Comparison of ENCODE assay signal across 8 cellular contexts in the genomic region with DNA sequence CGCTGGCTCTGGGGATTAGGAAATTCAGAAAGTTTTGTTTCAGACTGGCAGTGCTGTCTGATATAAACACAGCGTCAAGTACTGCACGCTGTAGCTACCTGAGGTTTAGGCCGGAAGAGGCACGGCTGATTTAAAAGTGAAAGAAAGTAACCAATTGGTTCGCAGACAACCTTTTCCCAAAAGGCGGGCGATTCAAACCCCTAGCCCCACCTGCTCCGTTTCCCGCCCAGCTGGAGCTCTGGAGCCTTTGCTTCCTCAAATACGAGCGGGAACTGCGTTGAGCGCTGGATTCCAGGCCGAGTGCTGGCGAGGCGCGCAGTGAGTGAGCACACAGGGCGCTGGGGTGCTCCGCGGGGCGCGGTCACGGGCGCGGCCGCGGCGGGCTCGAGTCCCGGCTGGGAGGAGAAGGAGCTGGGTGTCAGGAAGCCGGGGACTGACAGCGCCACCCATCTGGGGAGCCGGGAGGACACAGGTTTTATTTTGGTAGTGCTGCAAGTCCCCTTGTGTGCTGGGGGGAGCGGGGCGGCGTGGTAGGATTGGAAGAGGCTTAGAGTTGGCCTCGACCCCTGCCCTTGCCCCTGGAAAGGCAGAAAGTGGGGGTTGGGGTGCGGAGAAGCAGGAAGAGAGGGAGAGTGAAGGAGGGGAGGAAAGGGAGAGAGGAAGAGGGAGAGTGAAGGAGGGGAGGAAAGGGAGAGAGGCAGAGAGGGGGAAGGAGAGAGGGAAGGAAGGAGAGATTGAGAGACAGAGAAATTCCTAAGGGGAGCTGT. TPM values are rescaled to one million over a fixed set of nuclear protein-coding genes. Genes with fewer than 3 reads are reported as not detected.
DNase-seq lines count a peak whose midpoint lies in the region; ATAC-seq and TF ChIP-seq lines count a peak whose summit lies in the region.

No MANE protein-coding gene starts in this region.

- peaks cover 58% of the 10 kb centered on the region for H3K4me1 Mint-ChIP-seq in CD8-positive, alpha-beta T cell (ENCODE audit: low read depth)

- peak; percentile 53 for ATAC-seq in CD8-positive, alpha-beta T cell
- ATAC-seq in GM19397 (IDR thresholded peaks at IDR 0.05; ENCODE audit: unreplicated experiment) (peak; percentile 49), HG03575 (IDR thresholded peaks at IDR 0.05; ENCODE audit: extremely low read depth, insufficient number of reproducible peaks, low FRiP score, unreplicated experiment) (peak; percentile 39)

- CTCF ChIA-PET in CD8-positive, alpha-beta T cell (lab: Charles Lee), result interaction anchor here (1.1 to 8.5 kb wide), 7 partner anchors 9 to 91 kb away, joined by 3 to 73 read pairs (median 6); a partner anchor contains a TSS

- H3K27me3 Mint-ChIP-seq in CD8-positive, alpha-beta T cell (ENCODE audit: low read depth), result no peaks in the 10 kb centered on the region

- peak; percentile 25 to 77 (median 65) for DNase-seq in CD8-positive, alpha-beta T cell
- DNase-seq in NOMO-1 (lab: John Stamatoyannopoulos, UW; ENCODE audit: unreplicated experiment in 2 of 2) (peak; percentile 89 to 92), activated T-cell treated with anti-CD3 and anti-CD28 coated beads for 4 hours (peak; percentile 42)
- DNase-seq in stimulated activated CD8-positive, alpha-beta memory T cell treated with anti-CD3 and anti-CD28 coated beads, Interleukin-7, amount 100 ng/mL, for 1 hour (ENCODE audit: low read depth in 2 of 2), result peak; percentile 41

- peak overlapping the region; percentile 53 to 90 for H3K9ac ChIP-seq in mucosa of rectum (ENCODE audit: low read depth in 1 of 2, low read length in 2 of 2)

- H3K4me3 ChIP-seq in CD8-positive, alpha-beta T cell (ENCODE audit: low read depth, low read length), result peak overlapping the region; percentile 77
- H3K4me3 ChIP-seq in esophagus (ENCODE audit: low read depth in 1 of 2, low read length in 2 of 2) (peak overlapping the region; percentile 49 to 51), mucosa of rectum (ENCODE audit: low read length in 2 of 2) (peak overlapping the region; percentile 93 to 96)

- H3K27ac ChIP-seq in CD8-positive, alpha-beta T cell (ENCODE audit: low read depth, low read length), result peak overlapping the region; percentile 81
- H3K27ac ChIP-seq in esophagus (ENCODE audit: low read depth in 2 of 2, low read length in 1 of 2) (peak overlapping the region; percentile 83 to 87), mucosa of rectum (ENCODE audit: low read depth in 2 of 2, low read length in 2 of 2) (peak overlapping the region; percentile 96 to 99)

- POLR2A ChIA-PET in CD8-positive, alpha-beta T cell (lab: Charles Lee), result interaction anchor here (1.0 to 1.6 kb wide), 4 partner anchors 12 to 217 kb away, joined by 3 to 6 read pairs (median 4); no protein-coding TSS in a partner anchor

- no peaks in the 10 kb centered on the region for H3K9me3 Mint-ChIP-seq in CD8-positive, alpha-beta T cell

- WGBS in esophagus, 2 donors, result 2 to 3% methylated on average over 39 of the region's 39 CpGs

- peak overlapping the region; percentile 98 for H3K4me3 Mint-ChIP-seq in CD8-positive, alpha-beta T cell

- peaks cover 38% of the 10 kb centered on the region for H3K36me3 Mint-ChIP-seq in CD8-positive, alpha-beta T cell

- H3K9me3 ChIP-seq in CD8-positive, alpha-beta T cell (ENCODE audit: low read length), result no peaks in the 10 kb centered on the region
- H3K9me3 ChIP-seq in esophagus (ENCODE audit: control insufficient read depth in 2 of 2, insufficient read depth in 1 of 2, low read depth in 1 of 2, low read length in 1 of 2), result no peaks in the 10 kb centered on the region
- H3K9me3 ChIP-seq in mucosa of rectum (ENCODE audit: control insufficient read depth in 2 of 2, low read length in 2 of 2), result no peaks in the 10 kb centered on the region

- peak overlapping the region; percentile 97 for H3K27ac Mint-ChIP-seq in CD8-positive, alpha-beta T cell

- intact Hi-C loops in CD8-positive, alpha-beta T cell (cut with DNase I, micrococcal nuclease), result loop anchor here (1.0 to 10.0 kb wide), 11 partner anchors 26 to 1820 kb away; a partner anchor contains a TSS

- peaks cover 8% of the 10 kb centered on the region for H3K36me3 ChIP-seq in CD8-positive, alpha-beta T cell (ENCODE audit: insufficient read depth, low read length)
- no peaks in the 10 kb centered on the region for H3K36me3 ChIP-seq in esophagus (ENCODE audit: control insufficient read depth in 2 of 2, insufficient read depth in 2 of 2, low read length in 1 of 2)
- peaks cover 0 to 7% of the 10 kb centered on the region in 2 donors for H3K36me3 ChIP-seq in mucosa of rectum (ENCODE audit: control insufficient read depth in 2 of 2, insufficient read depth in 2 of 2, low read length in 2 of 2)

- TF ChIP-seq CTCF in CD8-positive, alpha-beta T cell (IDR thresholded peaks at IDR 0.05), result no peak

- H3K27me3 ChIP-seq in CD8-positive, alpha-beta T cell (ENCODE audit: insufficient read depth, low read length), result no peaks in the 10 kb centered on the region
- H3K27me3 ChIP-seq in esophagus (ENCODE audit: control insufficient read depth in 1 of 2, insufficient read depth in 2 of 2, low read length in 2 of 2), result no peaks in the 10 kb centered on the region
- no peaks in the 10 kb centered on the region for H3K27me3 ChIP-seq in mucosa of rectum (ENCODE audit: control insufficient read depth in 2 of 2, insufficient read depth in 2 of 2, low read length in 2 of 2)

- peaks cover 31% of the 10 kb centered on the region for H3K4me1 ChIP-seq in CD8-positive, alpha-beta T cell (ENCODE audit: insufficient read depth, low read length)
- peaks cover 0 to 2% of the 10 kb centered on the region in 2 donors for H3K4me1 ChIP-seq in esophagus (ENCODE audit: control insufficient read depth in 2 of 2, insufficient read depth in 2 of 2, low read length in 1 of 2)
- peaks cover 20 to 26% of the 10 kb centered on the region in 2 donors for H3K4me1 ChIP-seq in mucosa of rectum (ENCODE audit: control insufficient read depth in 2 of 2, insufficient read depth in 2 of 2, low read length in 2 of 2)

RNA-seq across cellular contexts. Expression of a gene that starts 2.1 kb away (rescaled TPM):
- total RNA-seq in CD8-positive, alpha-beta T cell, result 10 to 100 TPM; 23.3 to 33.4 TPM
- 10 to 100 TPM in 1 of 2 donors, 1 to 10 TPM in 1; 6.6 to 21.7 TPM for polyA plus RNA-seq in esophagus

RNA-seq across cellular contexts. Expression of a gene that starts 27.2 kb away (rescaled TPM):
- under 1 TPM; 0.68 to 0.97 TPM for total RNA-seq in CD8-positive, alpha-beta T cell
- polyA plus RNA-seq in esophagus, result 1 to 10 TPM; 1.8 to 2.4 TPM

RNA-seq across cellular contexts. Expression of a gene that starts 37.7 kb away (rescaled TPM):
- total RNA-seq in CD8-positive, alpha-beta T cell, result under 1 TPM; 0.22 to 0.57 TPM
- polyA plus RNA-seq in esophagus, result 1 to 10 TPM; 3.1 to 5.3 TPM

RNA-seq across cellular contexts. Expression of a gene that starts 58.7 kb away (rescaled TPM):
- total RNA-seq in CD8-positive, alpha-beta T cell, result not detected
- polyA plus RNA-seq in esophagus, result not detected

Comparison
In these comparisons a context has a peak if more than half of its experiments do, and no peak if none do; other contexts are left out.
1. Peak in every context shown above with its lines: DNase-seq, ATAC-seq, H3K4me3 ChIP-seq and H3K27ac ChIP-seq.